ENCODE assay signal across 8 cellular contexts in genomic region chr1:173824315-173825081, GRCh38. TPM values are rescaled to one million over a fixed set of nuclear protein-coding genes. Genes with fewer than 3 reads are reported as not detected.
A peak's percentile ranks its signal among the peaks of the same experiment; 100 is the strongest.
DNase-seq lines count a peak whose midpoint lies in the region; ATAC-seq, FAIRE-seq and TF ChIP-seq lines count a peak whose summit lies in the region.

A gene with protein sequence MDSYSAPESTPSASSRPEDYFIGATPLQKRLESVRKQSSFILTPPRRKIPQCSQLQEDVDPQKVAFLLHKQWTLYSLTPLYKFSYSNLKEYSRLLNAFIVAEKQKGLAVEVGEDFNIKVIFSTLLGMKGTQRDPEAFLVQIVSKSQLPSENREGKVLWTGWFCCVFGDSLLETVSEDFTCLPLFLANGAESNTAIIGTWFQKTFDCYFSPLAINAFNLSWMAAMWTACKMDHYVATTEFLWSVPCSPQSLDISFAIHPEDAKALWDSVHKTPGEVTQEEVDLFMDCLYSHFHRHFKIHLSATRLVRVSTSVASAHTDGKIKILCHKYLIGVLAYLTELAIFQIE (minus strand): TSS chr1:173824883. CDS start chr1:173811299, 13,584 bp downstream.
A gene with protein sequence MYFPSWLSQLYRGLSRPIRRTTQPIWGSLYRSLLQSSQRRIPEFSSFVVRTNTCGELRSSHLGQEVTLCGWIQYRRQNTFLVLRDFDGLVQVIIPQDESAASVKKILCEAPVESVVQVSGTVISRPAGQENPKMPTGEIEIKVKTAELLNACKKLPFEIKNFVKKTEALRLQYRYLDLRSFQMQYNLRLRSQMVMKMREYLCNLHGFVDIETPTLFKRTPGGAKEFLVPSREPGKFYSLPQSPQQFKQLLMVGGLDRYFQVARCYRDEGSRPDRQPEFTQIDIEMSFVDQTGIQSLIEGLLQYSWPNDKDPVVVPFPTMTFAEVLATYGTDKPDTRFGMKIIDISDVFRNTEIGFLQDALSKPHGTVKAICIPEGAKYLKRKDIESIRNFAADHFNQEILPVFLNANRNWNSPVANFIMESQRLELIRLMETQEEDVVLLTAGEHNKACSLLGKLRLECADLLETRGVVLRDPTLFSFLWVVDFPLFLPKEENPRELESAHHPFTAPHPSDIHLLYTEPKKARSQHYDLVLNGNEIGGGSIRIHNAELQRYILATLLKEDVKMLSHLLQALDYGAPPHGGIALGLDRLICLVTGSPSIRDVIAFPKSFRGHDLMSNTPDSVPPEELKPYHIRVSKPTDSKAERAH (plus strand): TSS chr1:173824673. CDS start chr1:173825230, 557 bp downstream.

- no peak for TF ChIP-seq CTCF in AG04449 (IDR thresholded peaks at IDR 0.05; ENCODE audit: insufficient read depth, low read length, missing control alignments)
- no peak for TF ChIP-seq CTCF in WI38 (IDR thresholded peaks at IDR 0.05; ENCODE audit: low read depth, low read length)
- no peak for TF ChIP-seq CTCF in bronchial epithelial cell (IDR thresholded peaks at IDR 0.05; ENCODE audit: insufficient read depth, low read length, severe bottlenecking)

- ATAC-seq in GM18907 (IDR thresholded peaks at IDR 0.05; ENCODE audit: unreplicated experiment) (peak; percentile 89), HG03159 (IDR thresholded peaks at IDR 0.05; ENCODE audit: unreplicated experiment) (peak; percentile 82)

- DNase-seq in AG04449 (ENCODE audit: low read depth, low spot score) (peak; percentile 90), NCI-H2227 treated with DMSO at 0.1 percent for 48 hours (lab: John Stamatoyannopoulos, UW) (peak; percentile 99), bronchial epithelial cell (ENCODE audit: low read depth) (peak; percentile 95), small intestine (peak; percentile 98)

- H3K9me3 ChIP-seq in iPS-20b (ENCODE audit: insufficient read depth, low read depth, low read length) (no peaks in the 10 kb centered on the region), small intestine (ENCODE audit: control insufficient read depth, low read depth) (no peaks in the 10 kb centered on the region)

- H3K27me3 ChIP-seq in bronchial epithelial cell (ENCODE audit: control insufficient read depth, insufficient read depth, low read length) (no peaks in the 10 kb centered on the region), iPS-20b (ENCODE audit: insufficient read depth, low read length) (no peaks in the 10 kb centered on the region), small intestine (ENCODE audit: control insufficient read depth in 2 of 2, insufficient read depth in 2 of 2, low read length in 2 of 2) (no peaks in the 10 kb centered on the region)

- FAIRE-seq in bronchial epithelial cell (lab: Jason Lieb, UNC) = peak; percentile 13
- no peak for FAIRE-seq in small intestine (lab: Jason Lieb, UNC)

- peak within 1 kb of the TSS; percentile 68 for H3K27ac ChIP-seq in iPS-20b (ENCODE audit: low read length)
- peak within 1 kb of the TSS; percentile 74 to 95 for H3K27ac ChIP-seq in small intestine (ENCODE audit: low read depth in 1 of 2, low read length in 1 of 2)

- H3K4me1 ChIP-seq in iPS-20b (ENCODE audit: insufficient read depth, low read length) = peaks cover 3% of the 10 kb centered on the region; the same call in 1 of the 2 replicates
- H3K4me1 ChIP-seq in small intestine (ENCODE audit: control insufficient read depth in 2 of 2, insufficient read depth in 1 of 2, low read depth in 1 of 2, low read length in 1 of 2) = peaks cover 0 to 5% of the 10 kb centered on the region in 2 donors

- H3K36me3 ChIP-seq in bronchial epithelial cell (ENCODE audit: control insufficient read depth, insufficient read depth, low read length) (no peaks in the 10 kb centered on the region), iPS-20b (ENCODE audit: insufficient read depth, low read depth, low read length) (peaks cover 28% of the 10 kb centered on the region), small intestine (ENCODE audit: control insufficient read depth in 2 of 2, insufficient read depth in 2 of 2, low read length in 2 of 2) (no peaks in the 10 kb centered on the region)

- CTCF ChIA-PET in AG04449 (lab: Yijun Ruan, JAX) = interaction anchor here (0.7 to 9.1 kb wide), 12 partner anchors 10 to 1082 kb away, joined by 3 to 69 read pairs (median 4); no protein-coding TSS in a partner anchor

- H3K9ac ChIP-seq in iPS-20b (ENCODE audit: low read depth, low read length) = peak within 1 kb of the TSS; percentile 91

- POLR2A ChIA-PET in AG04449 (lab: Yijun Ruan, JAX) = interaction anchor here (0.6 to 2.4 kb wide), 6 partner anchors 16 to 419 kb away, joined by 3 to 12 read pairs (median 3); partner anchors contain the start of genes GAS5 and ZBTB37

- peak within 1 kb of the TSS; percentile 97 for H3K4me3 ChIP-seq in AG04449 (ENCODE audit: low read depth, low read length)
- peak within 1 kb of the TSS; percentile 95 for H3K4me3 ChIP-seq in WI38 (ENCODE audit: low read depth, low read length)
- H3K4me3 ChIP-seq in bronchial epithelial cell (ENCODE audit: low read depth, low read length) = peak within 1 kb of the TSS; percentile 67
- peak within 1 kb of the TSS; percentile 99 for H3K4me3 ChIP-seq in iPS-20b (ENCODE audit: low read length)
- peak within 1 kb of the TSS; percentile 56 to 66 for H3K4me3 ChIP-seq in small intestine (ENCODE audit: low read depth in 1 of 2, low read length in 2 of 2)

- WGBS in small intestine, 3 donors = 0% methylated on average over 52 to 55 of the region's 55 CpGs

RNA-seq across cellular contexts. Expression of the first gene that starts in this region (rescaled TPM):
- 5.1 and 5.5 TPM in 2 replicates for total RNA-seq in bronchial epithelial cell
- 1 to 10 TPM; 1.1 to 5.5 (median 2.4) TPM for polyA plus RNA-seq in small intestine

RNA-seq across cellular contexts. Expression of the second gene that starts in this region (rescaled TPM):
- total RNA-seq in bronchial epithelial cell = 12.9 and 15.4 TPM in 2 replicates
- polyA plus RNA-seq in small intestine = 10 to 100 TPM in 1 of 3 donors, 1 to 10 TPM in 2; 5.1 to 18.6 (median 7.4) TPM

Comparison
In these comparisons a context has a peak if more than half of its experiments do, and no peak if none do; other contexts are left out.
1. Peak in every context shown above with its lines: DNase-seq, ATAC-seq, H3K4me3 ChIP-seq and H3K27ac ChIP-seq.